24 cellular contexts compared by ENCODE assay signal in genomic region chr3:32646761-32647160, GRCh38.
"Had no signal": no experiment of that assay in that cellular context is flagged by ENCODE, and none has a peak within 500 bp of the region (broad histone marks: within the 10 kb centered on the region; RNA-seq: fewer than 3 reads in every experiment).

No MANE protein-coding gene starts in this region.

- H3K4me3 ChIP-seq: adrenal gland, esophagus muscularis mucosa, gastroesophageal sphincter, heart left ventricle, lung, sigmoid colon, thyroid gland had no signal

- FAIRE-seq: bronchial epithelial cell, kidney had no signal

- DNase-seq: activated CD4-positive, alpha-beta T cell treated with anti-CD3 and anti-CD28 coated beads, Interleukin-2, amount 10 ng/mL, durations not matched to agents 24 days and 14 days; activated CD4-positive, CD25-positive, alpha-beta regulatory T cell; activated CD8-positive, alpha-beta T cell treated with anti-CD3 and anti-CD28 coated beads for 36 hours; activated naive CD4-positive, alpha-beta T cell treated with anti-CD3 and anti-CD28 coated beads for 36 hours; activated T-cell treated with anti-CD3 and anti-CD28 coated beads, Interleukin-2, amount 50 U/mL, for 1 hour; adrenal gland; cerebellar nuclear complex; cortex of kidney; effector CD8-positive, alpha-beta T cell; heart left ventricle; kidney; nucleus accumbens; posterior cingulate gyrus; sigmoid colon; stimulated activated CD4-positive, alpha-beta T cell treated with anti-CD3 and anti-CD28 coated beads, Interleukin-1b, Interleukin-23, amount 100 ng/mL, for 48 hours; stimulated activated naive CD4-positive, alpha-beta T cell treated with Interleukin-2 at 50 U/mL for 16 hours; T-cell; thyroid gland had no signal

- H3K4me1 Mint-ChIP-seq: activated CD4-positive, alpha-beta T cell treated with anti-CD3 and anti-CD28 coated beads, Interleukin-2, amount 10 ng/mL, durations not matched to agents 24 days and 14 days; nephron; T-cell had no signal

- H3K4me1 ChIP-seq: adrenal gland, esophagus muscularis mucosa, gastroesophageal sphincter, heart left ventricle, sigmoid colon, thyroid gland had no signal

- H3K36me3 Mint-ChIP-seq: mesothelial cell of epicardium, T-cell had no signal

- H3K36me3 ChIP-seq: adrenal gland, esophagus muscularis mucosa, gastroesophageal sphincter, heart left ventricle, sigmoid colon, thyroid gland had no signal

- H3K9me3 ChIP-seq: adrenal gland, esophagus muscularis mucosa, gastroesophageal sphincter, heart left ventricle, sigmoid colon, thyroid gland had no signal

- H3K9me3 Mint-ChIP-seq: activated CD4-positive, alpha-beta T cell treated with anti-CD3 and anti-CD28 coated beads, Interleukin-2, amount 10 ng/mL, durations not matched to agents 24 days and 14 days; activated CD8-positive, alpha-beta T cell treated with anti-CD3 and anti-CD28 coated beads for 36 hours; activated naive CD4-positive, alpha-beta T cell treated with anti-CD3 and anti-CD28 coated beads for 36 hours; nephron; T-cell had no signal

- H3K27ac ChIP-seq: adrenal gland, esophagus muscularis mucosa, gastroesophageal sphincter, heart left ventricle, sigmoid colon, thyroid gland had no signal

- H3K27ac Mint-ChIP-seq: activated CD4-positive, alpha-beta T cell treated with anti-CD3 and anti-CD28 coated beads, Interleukin-2, amount 10 ng/mL, durations not matched to agents 24 days and 14 days; activated CD8-positive, alpha-beta T cell treated with anti-CD3 and anti-CD28 coated beads for 36 hours; activated naive CD4-positive, alpha-beta T cell treated with anti-CD3 and anti-CD28 coated beads for 36 hours; mesothelial cell of epicardium; nephron; T-cell had no signal

- H3K27me3 ChIP-seq: adrenal gland, esophagus muscularis mucosa, gastroesophageal sphincter, heart left ventricle, sigmoid colon, thyroid gland had no signal

- H3K4me3 Mint-ChIP-seq: activated CD4-positive, alpha-beta T cell treated with anti-CD3 and anti-CD28 coated beads, Interleukin-2, amount 10 ng/mL, durations not matched to agents 24 days and 14 days; activated CD8-positive, alpha-beta T cell treated with anti-CD3 and anti-CD28 coated beads for 36 hours; activated naive CD4-positive, alpha-beta T cell treated with anti-CD3 and anti-CD28 coated beads for 36 hours; mesothelial cell of epicardium; nephron; T-cell had no signal

- H3K27me3 Mint-ChIP-seq: activated CD8-positive, alpha-beta T cell treated with anti-CD3 and anti-CD28 coated beads for 36 hours had no signal
